23 cellular contexts compared by ENCODE assay signal in the genomic region with DNA sequence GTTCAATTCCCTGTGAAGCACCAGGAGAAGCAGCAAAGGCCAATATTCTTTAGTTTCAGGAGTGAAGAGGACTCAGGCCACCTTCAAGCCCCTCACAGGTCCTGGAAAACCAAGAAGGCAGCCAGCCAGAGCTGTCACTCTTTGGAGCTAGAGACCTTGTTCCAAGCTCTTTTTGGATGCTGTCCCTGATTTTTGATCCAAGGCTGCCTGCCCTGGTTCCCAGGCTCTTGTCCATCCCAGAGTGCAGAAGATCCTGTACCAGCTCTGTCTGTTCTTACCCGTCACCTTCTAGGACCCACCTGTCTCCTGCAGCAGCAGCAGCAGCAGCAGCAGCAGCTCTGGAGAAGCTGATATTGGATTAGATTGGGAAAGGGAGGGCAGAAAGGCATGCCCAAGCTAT.
A peak's percentile ranks its signal among the peaks of the same experiment; 100 is the strongest.
DNase-seq lines count a peak whose midpoint lies in the region; TF ChIP-seq lines count a peak whose summit lies in the region.
"Had no signal": no experiment of that assay in that cellular context is flagged by ENCODE, and none has a peak within 500 bp of the region (broad histone marks: within the 10 kb centered on the region; RNA-seq: fewer than 3 reads in every experiment).

No MANE protein-coding gene starts in this region.

- H3K23me2 ChIP-seq in H9 (ENCODE audit: insufficient read length, low read depth, low read length, poor library complexity, severe bottlenecking): no peaks in the 10 kb centered on the region

- H2AFZ ChIP-seq in H9 (ENCODE audit: low read length) (no peak overlapping the region), neural progenitor cell (replicated peaks) (peak overlapping the region; percentile 100)

- no peak overlapping the region for H3K9ac ChIP-seq in H9 (ENCODE audit: extremely low read depth, insufficient read length, low read length)
- H3K9ac ChIP-seq in neural progenitor cell: peak overlapping the region; percentile 50

- no peak overlapping the region for H2BK120ac ChIP-seq in H9 (ENCODE audit: low read depth, low read length, poor library complexity, severe bottlenecking)

- POLR2A ChIA-PET in MCF 10A (lab: Yijun Ruan, JAX): no interaction called here

- H3K18ac ChIP-seq in H9 (ENCODE audit: insufficient read length, low read depth, low read length): peak overlapping the region; percentile 95

- TF ChIP-seq CTCF in H9 (conservative IDR thresholded peaks at IDR 0.05) (no peak), neural progenitor cell (IDR thresholded peaks at IDR 0.05) (no peak), MCF 10A (IDR thresholded peaks at IDR 0.05; ENCODE audit: unreplicated experiment) (no peak)

- H3K27me3 Mint-ChIP-seq in H9 (ENCODE audit: low read depth) (no peaks in the 10 kb centered on the region), neural progenitor cell (ENCODE audit: insufficient read depth, low read depth) (peaks cover 4% of the 10 kb centered on the region), MCF 10A (ENCODE audit: insufficient read depth, unreplicated experiment) (no peaks in the 10 kb centered on the region)

- H3K23ac ChIP-seq in H9 (ENCODE audit: insufficient read length, low read depth, low read length): no peak overlapping the region

- intact Hi-C loops in MCF 10A (cut with micrococcal nuclease): no loop called here

- no peak overlapping the region for H2BK12ac ChIP-seq in H9 (ENCODE audit: insufficient read length, low read depth, low read length)

- H3K4me2 ChIP-seq in H9 (ENCODE audit: insufficient read depth, insufficient read length, low read length): no peak overlapping the region
- H3K4me2 ChIP-seq in neural progenitor cell: peak overlapping the region; percentile 61
- H3K4me2 ChIP-seq: A549 had no signal

- no peak overlapping the region for H3K4me3 ChIP-seq in neural progenitor cell
- H3K4me3 ChIP-seq: A549, GM12878 had no signal

- H2BK20ac ChIP-seq in H9 (ENCODE audit: low read depth, low read length, poor library complexity, severe bottlenecking): no peak overlapping the region

- no peak overlapping the region for H3K56ac ChIP-seq in H9 (ENCODE audit: insufficient read length, low read depth, low read length)

- H3K79me1 ChIP-seq in H9 (ENCODE audit: insufficient read depth, low read depth, low read length, poor library complexity, severe bottlenecking): no peaks in the 10 kb centered on the region

- H3K27ac Mint-ChIP-seq in H9 (peak overlapping the region; percentile 24 to 57 (median 44); a peak in 2 of 7 replicates), neural progenitor cell (no peak overlapping the region), MCF 10A (ENCODE audit: low read depth, unreplicated experiment) (no peak overlapping the region)
- H3K27ac Mint-ChIP-seq: B cell, CD14-positive monocyte had no signal

- H3K4me1 ChIP-seq in H9 (ENCODE audit: insufficient read depth, low read length) (no peaks in the 10 kb centered on the region; the same call in 1 of the 2 replicates), neural progenitor cell (peaks cover 14% of the 10 kb centered on the region)
- H3K4me1 ChIP-seq: A549 had no signal

- no CpG with 5 or more reads among the region's 1 CpG for WGBS in H9 (ENCODE audit: extremely low coverage, insufficient read length, low lambda C conversion rate)

- no peaks in the 10 kb centered on the region for H3K9me3 ChIP-seq in H9 (ENCODE audit: control insufficient read depth, low read depth, low read length)
- H3K9me3 ChIP-seq in neural progenitor cell (ENCODE audit: low read depth): no peaks in the 10 kb centered on the region
- H3K9me3 ChIP-seq: A549 had no signal

- CTCF ChIA-PET in MCF 10A (lab: Yijun Ruan, JAX): interaction anchor here (0.6 to 1.0 kb wide), 3 partner anchors 12 to 60 kb away, joined by 3 read pairs; no protein-coding TSS in a partner anchor

- H3K4me3 Mint-ChIP-seq in H9: no peak overlapping the region
- H3K4me3 Mint-ChIP-seq in neural progenitor cell: no peak overlapping the region
- no peak overlapping the region for H3K4me3 Mint-ChIP-seq in MCF 10A (ENCODE audit: unreplicated experiment)
- H3K4me3 Mint-ChIP-seq: B cell, CD14-positive monocyte had no signal

- no peak overlapping the region for H3T11ph ChIP-seq in H9 (ENCODE audit: low read length)

- DNase-seq in H9 (peak; percentile 72), SK-N-DZ (ENCODE audit: low spot score) (peak; percentile 6), iPS DF 4.7 (ENCODE audit: extremely low read depth, low spot score) (peak; percentile 16), neural progenitor cell (ENCODE audit: low spot score) (peak; percentile 52), NCI-H345 (lab: John Stamatoyannopoulos, UW) (no peak), NCI-H1694 (lab: John Stamatoyannopoulos, UW) (no peak), MCF 10A (ENCODE audit: unreplicated experiment) (no peak)
- DNase-seq in stimulated activated CD4-positive, alpha-beta T cell treated with anti-CD3 and anti-CD28 coated beads, Interleukin-12 subunit alpha, Interleukin-12 subunit beta, amount 100 ng/mL, for 4 hours: no peak
- DNase-seq: DMS53, GOT3, KBM-7, NCI-H1092 treated with DMSO at 0.1 percent for 48 hours, NCI-H146, NCI-H2029 treated with DMSO at 0.1 percent for 48 hours, NCI-H226, NCI-H524, NCI-H774, OCI-M1, Right ventricle myocardium superior had no signal

- no peaks in the 10 kb centered on the region for H3F3A ChIP-seq in neural progenitor cell (ENCODE audit: low read depth)

- H3K79me2 ChIP-seq in H9 (ENCODE audit: insufficient read depth, low read length) (no peaks in the 10 kb centered on the region), neural progenitor cell (ENCODE audit: low read depth) (no peaks in the 10 kb centered on the region)

- no peak overlapping the region for H4K8ac ChIP-seq in H9 (replicated peaks; ENCODE audit: insufficient read length, low read depth, low read length)

- H4K91ac ChIP-seq in H9 (ENCODE audit: insufficient read length, low read depth, low read length): no peak overlapping the region

- H3K4me1 Mint-ChIP-seq in H9 (peaks cover 13 to 15% of the 10 kb centered on the region in 2 experiments), neural progenitor cell (no peaks in the 10 kb centered on the region), MCF 10A (ENCODE audit: insufficient read depth, unreplicated experiment) (peaks cover 12% of the 10 kb centered on the region)
- H3K4me1 Mint-ChIP-seq: B cell, CD14-positive monocyte had no signal

- H4K20me1 ChIP-seq in H9 (ENCODE audit: control insufficient read depth, insufficient read depth, insufficient read length): no peaks in the 10 kb centered on the region
- H4K20me1 ChIP-seq in neural progenitor cell (ENCODE audit: low read depth): no peaks in the 10 kb centered on the region

- no peaks in the 10 kb centered on the region for H3K9me3 Mint-ChIP-seq in H9
- H3K9me3 Mint-ChIP-seq in neural progenitor cell: no peaks in the 10 kb centered on the region
- H3K9me3 Mint-ChIP-seq in MCF 10A (ENCODE audit: unreplicated experiment): no peaks in the 10 kb centered on the region

- H4K5ac ChIP-seq in H9 (ENCODE audit: insufficient read length, low read depth, low read length): no peak overlapping the region

- H3K36me3 ChIP-seq in neural progenitor cell: no peaks in the 10 kb centered on the region

- H2BK5ac ChIP-seq in H9 (ENCODE audit: insufficient read length, low read length): no peak overlapping the region

- no peak overlapping the region for H2AK5ac ChIP-seq in H9 (ENCODE audit: insufficient read length, low read length)

- no peak overlapping the region for H3K4ac ChIP-seq in H9 (ENCODE audit: low read depth, low read length)

- H3K27ac ChIP-seq in H9 (ENCODE audit: insufficient read length, low read depth, low read length): no peak overlapping the region
- peak overlapping the region; percentile 79 for H3K27ac ChIP-seq in neural progenitor cell
- H3K27ac ChIP-seq: A549 had no signal

- peak overlapping the region; percentile 76; the same call in 1 of the 2 replicates for H3K14ac ChIP-seq in H9 (ENCODE audit: insufficient read depth, low read length)

- H3K27me3 ChIP-seq in H9 (ENCODE audit: insufficient read depth, low read length): no peaks in the 10 kb centered on the region
- no peaks in the 10 kb centered on the region for H3K27me3 ChIP-seq in neural progenitor cell

- no TSS peak for BruUV-seq in MCF 10A (replicated peaks; lab: Mats Ljungman, UMichigan)

- H3K36me3 Mint-ChIP-seq in H9 (ENCODE audit: insufficient read depth in 1 of 3, low read depth in 3 of 3): no peaks in the 10 kb centered on the region
- no peaks in the 10 kb centered on the region for H3K36me3 Mint-ChIP-seq in neural progenitor cell
- no peaks in the 10 kb centered on the region for H3K36me3 Mint-ChIP-seq in MCF 10A (ENCODE audit: insufficient read depth, unreplicated experiment)
- H3K36me3 Mint-ChIP-seq: CD14-positive monocyte had no signal

- H2BK15ac ChIP-seq in H9 (ENCODE audit: low read depth, low read length): no peak overlapping the region

Comparison
In these comparisons a context has a peak if more than half of its experiments do, and no peak if none do; other contexts are left out.
1. DNase-seq: peak in H9 (single experiment), SK-N-DZ (single experiment), iPS DF 4.7 (single experiment) and neural progenitor cell (single experiment); none in NCI-H345 (single experiment), stimulated activated CD4-positive, alpha-beta T cell treated with anti-CD3 and anti-CD28 coated beads, Interleukin-12 subunit alpha, Interleukin-12 subunit beta, amount 100 ng/mL, for 4 hours (single experiment), NCI-H1694 (single experiment) and MCF 10A (single experiment).
2. H3K27ac Mint-ChIP-seq: peak in H9 (3 of 3); none in neural progenitor cell (single experiment) and MCF 10A (single experiment).